ENCODE assay signal across 22 cellular contexts in genomic region chr7:155943251-155943899, GRCh38.
"Had no signal": no experiment of that assay in that cellular context is flagged by ENCODE, and none has a peak within 500 bp of the region (broad histone marks: within the 10 kb centered on the region; RNA-seq: fewer than 3 reads in every experiment).

No MANE protein-coding gene starts in this region.

- H3K27me3 ChIP-seq: body of pancreas, cardiac muscle cell, left lung, upper lobe of left lung had no signal

- H3K27ac ChIP-seq: body of pancreas, cardiac muscle cell, left lung, thoracic aorta, upper lobe of left lung, WERI-Rb-1 had no signal

- H3K9me3 ChIP-seq: thoracic aorta had no signal

- ATAC-seq: body of pancreas; left lung; sciatic nerve; stimulated activated memory B cell treated with anti-CD40 and anti-IgM and Interleukin-4, amounts not matched to agents 10 μg/mL and 1 μg/mL and 100 μg/mL, for 72 hours had no signal

- DNase-seq: activated CD4-positive, CD25-positive, alpha-beta regulatory T cell treated with anti-CD3 and anti-CD28 coated beads, Interleukin-2, amount 50 U/mL, for 72 hours; activated gamma-delta T cell treated with Interleukin-2 at 50 U/mL for 16 hours; anterior cingulate cortex; body of pancreas; cortex of kidney; foreskin melanocyte; immature natural killer cell; kidney glomerular epithelial cell; left lung; naive B cell; nucleus accumbens; stimulated activated CD4-positive, alpha-beta T cell treated with anti-CD3 and anti-CD28 coated beads, Interleukin-15, amount 100 ng/mL, for 24 hours; T-helper 1 cell; upper lobe of left lung; WERI-Rb-1 had no signal

- H3K4me1 Mint-ChIP-seq: immature natural killer cell; naive B cell; stimulated activated memory B cell treated with anti-CD40 and anti-IgM and Interleukin-4, amounts not matched to agents 10 μg/mL and 1 μg/mL and 100 μg/mL, for 72 hours had no signal

- H3K4me2 ChIP-seq: smooth muscle cell had no signal

- H3K4me1 ChIP-seq: body of pancreas, left lung, upper lobe of left lung had no signal

- H3K36me3 Mint-ChIP-seq: immature natural killer cell; stimulated activated memory B cell treated with anti-CD40 and anti-IgM and Interleukin-4, amounts not matched to agents 10 μg/mL and 1 μg/mL and 100 μg/mL, for 72 hours had no signal

- H3K27ac Mint-ChIP-seq: activated T-helper 1 cell treated with anti-CD3 and anti-CD28 coated beads, Interleukin-12 subunit alpha, Interleukin-12 subunit beta, Interleukin-2, Interleukin-4 antibody, amounts not matched to agents 30 ng/mL and 10 ng/mL and 1 ng/mL, durations not matched to agents 14 hours and 24 hours and 36 hours; immature natural killer cell; naive B cell; stimulated activated memory B cell treated with anti-CD40 and anti-IgM and Interleukin-4, amounts not matched to agents 10 μg/mL and 1 μg/mL and 100 μg/mL, for 72 hours had no signal

- H3K36me3 ChIP-seq: cardiac muscle cell, left lung, thoracic aorta, upper lobe of left lung, WERI-Rb-1 had no signal

- H3K27me3 Mint-ChIP-seq: stimulated activated memory B cell treated with anti-CD40 and anti-IgM and Interleukin-4, amounts not matched to agents 10 μg/mL and 1 μg/mL and 100 μg/mL, for 72 hours had no signal

- H3K4me3 ChIP-seq: body of pancreas, cardiac muscle cell, left lung, lung, smooth muscle cell, thoracic aorta, upper lobe of left lung had no signal

- H3K4me3 Mint-ChIP-seq: activated T-helper 1 cell treated with anti-CD3 and anti-CD28 coated beads, Interleukin-12 subunit alpha, Interleukin-12 subunit beta, Interleukin-2, Interleukin-4 antibody, amounts not matched to agents 30 ng/mL and 10 ng/mL and 1 ng/mL, durations not matched to agents 14 hours and 24 hours and 36 hours; immature natural killer cell; naive B cell; stimulated activated memory B cell treated with anti-CD40 and anti-IgM and Interleukin-4, amounts not matched to agents 10 μg/mL and 1 μg/mL and 100 μg/mL, for 72 hours had no signal
